Comparison of ENCODE assay signal across 18 cellular contexts in the genomic region with DNA sequence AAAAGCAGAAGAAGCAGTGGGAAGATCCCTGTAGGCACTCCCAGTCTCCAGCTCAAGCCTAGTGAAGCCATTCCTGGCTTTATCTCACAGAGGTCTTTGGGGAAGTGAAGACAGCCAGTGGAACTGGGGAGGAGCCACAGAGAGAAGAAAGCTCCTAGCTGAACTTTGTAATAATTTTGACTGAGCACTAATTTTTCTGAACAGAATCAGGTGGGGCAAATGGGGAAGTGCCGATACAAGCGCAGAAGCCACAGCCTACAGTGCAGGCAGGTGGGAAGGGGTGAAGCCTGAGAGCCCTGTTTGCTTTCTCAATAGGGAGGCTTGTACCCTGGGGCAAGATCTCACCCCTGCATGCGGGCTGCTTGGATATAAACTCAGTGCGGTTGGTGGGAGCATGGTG. TPM values are rescaled to one million over a fixed set of nuclear protein-coding genes. Genes with fewer than 3 reads are reported as not detected.
DNase-seq lines count a peak whose midpoint lies in the region; ATAC-seq and TF ChIP-seq lines count a peak whose summit lies in the region.
"Had no signal": no experiment of that assay in that cellular context is flagged by ENCODE, and none has a peak within 500 bp of the region (broad histone marks: within the 10 kb centered on the region; RNA-seq: fewer than 3 reads in every experiment).

No MANE protein-coding gene starts in this region.

- intact Hi-C loops in PC-9 (cut with micrococcal nuclease; ENCODE audit: unreplicated experiment), result no loop called here

- no peaks in the 10 kb centered on the region for H4K20me1 ChIP-seq in PC-9 (ENCODE audit: insufficient read depth)

- H3K79me2 ChIP-seq in PC-9 (ENCODE audit: low read depth), result no peaks in the 10 kb centered on the region

- H3K9me3 Mint-ChIP-seq in activated naive CD4-positive, alpha-beta T cell treated with anti-CD3 and anti-CD28 coated beads, Interleukin-2, amount 50 U/mL, for 24 hours, result peaks cover 9% of the 10 kb centered on the region
- peaks cover 1% of the 10 kb centered on the region for H3K9me3 Mint-ChIP-seq in memory B cell
- H3K9me3 Mint-ChIP-seq: activated T-helper 17 cell treated with anti-CD3 and anti-CD28 coated beads, Interleukin-2, amount 50 U/mL, for 72 hours had no signal

- POLR2A ChIA-PET in PC-9 (lab: Charles Lee; ENCODE audit: unreplicated experiment), result no interaction called here

- H3K27me3 Mint-ChIP-seq in activated naive CD4-positive, alpha-beta T cell treated with anti-CD3 and anti-CD28 coated beads, Interleukin-2, amount 50 U/mL, for 24 hours, result peaks cover under 1% of the 10 kb centered on the region
- peaks cover 6% of the 10 kb centered on the region for H3K27me3 Mint-ChIP-seq in memory B cell

- H3K27me3 ChIP-seq in PC-9 (ENCODE audit: insufficient read depth, low read depth), result no peaks in the 10 kb centered on the region
- H3K27me3 ChIP-seq: right atrium auricular region, suprapubic skin had no signal

- CTCF ChIA-PET in PC-9 (lab: Charles Lee), result interaction anchor here (0.5 kb wide), 1 partner anchor 23 kb away, joined by 3 read pairs; no protein-coding TSS in a partner anchor

- H3F3A ChIP-seq in PC-9 (ENCODE audit: insufficient read depth, low read depth), result no peaks in the 10 kb centered on the region

- no peaks in the 10 kb centered on the region for H3K4me1 Mint-ChIP-seq in activated naive CD4-positive, alpha-beta T cell treated with anti-CD3 and anti-CD28 coated beads, Interleukin-2, amount 50 U/mL, for 24 hours
- peaks cover 6% of the 10 kb centered on the region for H3K4me1 Mint-ChIP-seq in memory B cell
- H3K4me1 Mint-ChIP-seq: activated T-helper 17 cell treated with anti-CD3 and anti-CD28 coated beads, Interleukin-2, amount 50 U/mL, for 72 hours; CD4-positive, CD25-positive, alpha-beta regulatory T cell had no signal

- no peaks in the 10 kb centered on the region for H3K36me3 ChIP-seq in PC-9 (ENCODE audit: low read depth)
- H3K36me3 ChIP-seq: right atrium auricular region, suprapubic skin had no signal

- TF ChIP-seq CTCF in PC-9 (conservative IDR thresholded peaks at IDR 0.05), result no peak

- no peaks in the 10 kb centered on the region for H3K9me2 ChIP-seq in PC-9 (ENCODE audit: insufficient read depth)

- H3K27ac ChIP-seq in PC-9, result no peak overlapping the region
- H3K27ac ChIP-seq: right atrium auricular region, suprapubic skin had no signal

- H3K27ac Mint-ChIP-seq in activated naive CD4-positive, alpha-beta T cell treated with anti-CD3 and anti-CD28 coated beads, Interleukin-2, amount 50 U/mL, for 24 hours, result peak overlapping the region; percentile 25
- no peak overlapping the region for H3K27ac Mint-ChIP-seq in memory B cell
- H3K27ac Mint-ChIP-seq: activated T-helper 17 cell treated with anti-CD3 and anti-CD28 coated beads, Interleukin-2, amount 50 U/mL, for 72 hours; CD4-positive, CD25-positive, alpha-beta regulatory T cell had no signal

- no peak for DNase-seq in activated naive CD4-positive, alpha-beta T cell treated with Interleukin-2 at 50 U/mL for 16 hours
- no peak for DNase-seq in PC-9
- DNase-seq in memory B cell (ENCODE audit: low spot score in 2 of 2), result peak in 1 of 2 donors; percentile 13
- no peak for DNase-seq in NCI-H226
- DNase-seq in inferior parietal cortex (ENCODE audit: extremely low spot score), result no peak
- DNase-seq in T-helper 2 cell, result no peak
- DNase-seq in stimulated activated CD4-positive, alpha-beta T cell treated with anti-CD3 and anti-CD28 coated beads, Interleukin-2, amount 100 ng/mL, for 48 hours, result no peak
- DNase-seq: CD4-positive, CD25-positive, alpha-beta regulatory T cell; DND-41; foreskin melanocyte; GOT3; NCI-H1417; stimulated activated CD4-positive, alpha-beta T cell treated with anti-CD3 and anti-CD28 coated beads, Interleukin-2, amount 100 ng/mL, for 24 hours had no signal

- H3K36me3 Mint-ChIP-seq in activated naive CD4-positive, alpha-beta T cell treated with anti-CD3 and anti-CD28 coated beads, Interleukin-2, amount 50 U/mL, for 24 hours, result peaks cover 6% of the 10 kb centered on the region
- H3K36me3 Mint-ChIP-seq in memory B cell, result peaks cover 2% of the 10 kb centered on the region

- peaks cover 11% of the 10 kb centered on the region for H3K4me1 ChIP-seq in PC-9 (replicated peaks; ENCODE audit: insufficient read depth)
- H3K4me1 ChIP-seq: right atrium auricular region, suprapubic skin had no signal

- peak; percentile 87 for ATAC-seq in memory B cell (ENCODE audit: low read depth)
- ATAC-seq: activated T-helper 17 cell treated with anti-CD3 and anti-CD28 coated beads, Interleukin-2, amount 50 U/mL, for 72 hours had no signal

- no peak overlapping the region for H3K4me3 ChIP-seq in PC-9
- H3K4me3 ChIP-seq: right atrium auricular region, suprapubic skin had no signal

- no peaks in the 10 kb centered on the region for H3K9me3 ChIP-seq in PC-9 (ENCODE audit: insufficient read depth, low read depth)
- H3K9me3 ChIP-seq: right atrium auricular region, suprapubic skin had no signal

- BruUV-seq in PC-9 (replicated peaks; lab: Mats Ljungman, UMichigan), result no TSS peak

- H3K4me2 ChIP-seq in PC-9, result no peak overlapping the region

- peak overlapping the region; percentile 58; the same call in 1 of the 2 replicates for H2AFZ ChIP-seq in PC-9

- no peak overlapping the region for H3K4me3 Mint-ChIP-seq in activated naive CD4-positive, alpha-beta T cell treated with anti-CD3 and anti-CD28 coated beads, Interleukin-2, amount 50 U/mL, for 24 hours
- H3K4me3 Mint-ChIP-seq in memory B cell, result no peak overlapping the region
- H3K4me3 Mint-ChIP-seq: activated T-helper 17 cell treated with anti-CD3 and anti-CD28 coated beads, Interleukin-2, amount 50 U/mL, for 72 hours; CD4-positive, CD25-positive, alpha-beta regulatory T cell; neural crest cell had no signal

RNA-seq across cellular contexts. Expression of a gene that starts 48.4 kb away (rescaled TPM):
- 11.3 and 13.7 TPM in 2 replicates for total RNA-seq in PC-9 (2021)
